In the genomic region with DNA sequence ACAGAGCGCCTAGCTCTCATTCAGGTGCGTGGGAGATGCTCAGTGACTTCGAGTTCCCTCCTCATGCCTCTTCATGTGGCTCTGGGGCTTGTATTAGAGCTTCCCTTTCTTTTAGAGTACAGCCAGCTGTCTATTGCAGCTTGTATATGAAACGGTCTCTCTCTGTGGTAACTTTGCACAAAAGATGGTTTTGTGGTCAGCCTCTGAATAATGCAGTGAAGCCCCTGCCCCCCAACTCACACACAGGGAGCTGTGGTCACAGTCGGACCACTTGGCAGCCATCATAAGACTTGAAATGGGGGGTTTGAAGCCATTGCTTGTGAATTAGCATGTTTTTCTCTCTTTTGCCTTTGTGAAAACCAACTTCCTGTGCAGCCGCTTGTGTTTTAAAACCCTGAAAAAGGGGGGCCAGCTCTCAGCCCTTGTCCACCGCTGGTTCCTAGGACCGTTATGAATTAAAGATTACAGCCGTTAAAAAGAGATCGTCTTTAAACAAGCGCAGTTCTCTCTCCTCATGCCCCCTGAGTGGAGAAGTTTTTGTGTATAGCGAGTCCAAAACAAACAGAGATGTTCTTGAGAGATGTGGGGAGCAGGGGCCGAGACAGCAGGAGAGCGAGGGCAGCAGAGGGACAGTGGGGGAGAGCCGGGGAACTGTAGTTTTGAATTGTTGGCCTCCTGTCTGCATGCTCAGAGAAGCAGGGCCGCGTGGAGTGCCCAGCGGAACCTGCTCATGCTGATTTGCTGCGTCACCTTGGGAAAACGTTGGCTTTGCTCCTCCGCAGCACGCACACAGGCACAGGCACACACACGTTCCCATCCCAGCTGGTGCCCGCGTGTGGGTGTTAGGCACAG, we compare ENCODE assay signal across 8 cellular contexts.
A peak's percentile ranks its signal among the peaks of the same experiment; 100 is the strongest.
DNase-seq lines count a peak whose midpoint lies in the region; ATAC-seq and TF ChIP-seq lines count a peak whose summit lies in the region.

No MANE protein-coding gene starts in this region.

- 0 out of 22 replicates have a peak, but pooled peaks cover 0 to 5% (median 0%) of the 10 kb centered on the region in 11 experiments for H3K27me3 ChIP-seq in BLaER1 treated with 17β-estradiol and CSF1 and Interleukin-3, amounts not matched to agents 10 nM and 100 nM
- H3K27me3 ChIP-seq in upper lobe of right lung = no peaks in the 10 kb centered on the region

- peak; percentile 86 for ATAC-seq in GM19395 (IDR thresholded peaks at IDR 0.05; ENCODE audit: unreplicated experiment)
- peak; percentile 75 for ATAC-seq in HG03378 (IDR thresholded peaks at IDR 0.05; ENCODE audit: unreplicated experiment)
- peak; percentile 40 for ATAC-seq in upper lobe of right lung

- intact Hi-C loops in upper lobe of right lung (cut with DNase I) = no loop called here

- peaks cover 32 to 39% (median 37%) of the 10 kb centered on the region in 3 donors for H3K27me3 Mint-ChIP-seq in immature natural killer cell (ENCODE audit: low read depth in 3 of 3)

- H3K9me3 ChIP-seq in BLaER1 treated with 17β-estradiol and CSF1 and Interleukin-3, amounts not matched to agents 10 nM and 100 nM (replicated peaks in 1 of 11) = no peaks in the 10 kb centered on the region
- H3K9me3 ChIP-seq in upper lobe of right lung = no peaks in the 10 kb centered on the region

- peak; percentile 67 for DNase-seq in activated CD8-positive, alpha-beta memory T cell treated with anti-CD3 and anti-CD28 coated beads, Interleukin-2, amount 50 U/mL, for 48 hours
- DNase-seq in immature natural killer cell (peak; percentile 81 to 82 (median 82)), upper lobe of right lung (no peak), RKO (ENCODE audit: low spot score) (no peak), HT-29 (ENCODE audit: low spot score) (no peak)

- peak overlapping the region in 10 of 11 experiments; percentile 47 to 98 (median 96); a peak in 21 of 22 replicates for H3K27ac ChIP-seq in BLaER1 treated with 17β-estradiol and CSF1 and Interleukin-3, amounts not matched to agents 10 nM and 100 nM
- H3K27ac ChIP-seq in upper lobe of right lung = no peak overlapping the region

- H3K4me1 ChIP-seq in BLaER1 treated with 17β-estradiol and CSF1 and Interleukin-3, amounts not matched to agents 10 nM and 100 nM = peaks cover 44 to 99% (median 95%) of the 10 kb centered on the region in 10 experiments
- H3K4me1 ChIP-seq in upper lobe of right lung = peaks cover 9% of the 10 kb centered on the region

- H3K4me1 Mint-ChIP-seq in immature natural killer cell = peaks cover 51 to 68% of the 10 kb centered on the region in 2 donors

- H3K27ac Mint-ChIP-seq in immature natural killer cell = peak overlapping the region; percentile 39 to 87 (median 62)

- peak overlapping the region in 6 of 10 experiments; percentile 3 to 54 (median 16); a peak in 7 of 20 replicates for H3K4me3 ChIP-seq in BLaER1 treated with 17β-estradiol and CSF1 and Interleukin-3, amounts not matched to agents 10 nM and 100 nM
- no peak overlapping the region for H3K4me3 ChIP-seq in upper lobe of right lung

- H4K20me1 ChIP-seq in BLaER1 treated with 17β-estradiol and CSF1 and Interleukin-3, amounts not matched to agents 10 nM and 100 nM = peaks cover 0 to 11% (median 0%) of the 10 kb centered on the region in 11 experiments; a peak in 4 of 22 replicates

- peaks cover 0 to 1% (median 0%) of the 10 kb centered on the region in 6 donors for H3K9me3 Mint-ChIP-seq in immature natural killer cell

- TF ChIP-seq CTCF in upper lobe of right lung (IDR thresholded peaks at IDR 0.05) = no peak

- peak overlapping the region; percentile 75 to 89 (median 80) for H3K4me3 Mint-ChIP-seq in immature natural killer cell

- H3K9ac ChIP-seq in BLaER1 treated with 17β-estradiol and CSF1 and Interleukin-3, amounts not matched to agents 10 nM and 100 nM = peak overlapping the region; percentile 34 to 90 (median 85); a peak in 20 of 22 replicates

- peaks cover 0 to 68% (median 0%) of the 10 kb centered on the region in 11 experiments; a peak in 7 of 22 replicates for H3K36me3 ChIP-seq in BLaER1 treated with 17β-estradiol and CSF1 and Interleukin-3, amounts not matched to agents 10 nM and 100 nM
- H3K36me3 ChIP-seq in upper lobe of right lung = no peaks in the 10 kb centered on the region

- peak overlapping the region; percentile 73 to 94 (median 88) for H3K4me2 ChIP-seq in BLaER1 treated with 17β-estradiol and CSF1 and Interleukin-3, amounts not matched to agents 10 nM and 100 nM

- peaks cover 0 to 9% (median 5%) of the 10 kb centered on the region in 3 donors for H3K36me3 Mint-ChIP-seq in immature natural killer cell

Comparison
In these comparisons a context has a peak if more than half of its experiments do, and no peak if none do; other contexts are left out.
1. DNase-seq: peak in activated CD8-positive, alpha-beta memory T cell treated with anti-CD3 and anti-CD28 coated beads, Interleukin-2, amount 50 U/mL, for 48 hours (single experiment) and immature natural killer cell (3 of 3); none in upper lobe of right lung (single experiment), RKO (single experiment) and HT-29 (single experiment).
2. Peak in every context shown above with its lines, with median percentiles within 50 percentile points of each other: ATAC-seq.